Comparison of ENCODE assay signal across 10 cellular contexts in genomic region chr1:197481101-197481500, GRCh38.
DNase-seq lines count a peak whose midpoint lies in the region; ATAC-seq, FAIRE-seq and TF ChIP-seq lines count a peak whose summit lies in the region.
"Had no signal": no experiment of that assay in that cellular context is flagged by ENCODE, and none has a peak within 500 bp of the region (broad histone marks: within the 10 kb centered on the region; RNA-seq: fewer than 3 reads in every experiment).

No MANE protein-coding gene starts in this region.

- DNase-seq in AG10803 (ENCODE audit: low read depth): peak; percentile 18
- DNase-seq in DND-41: peak; percentile 67
- peak; percentile 48 to 64 for DNase-seq in Kasumi-1 (lab: John Stamatoyannopoulos, UW)
- DNase-seq in GM12878 (ENCODE audit: low read depth, low spot score): no peak
- DNase-seq in osteocyte (ENCODE audit: extremely low spot score, unreplicated experiment): no peak
- DNase-seq in NCI-H2081 (lab: John Stamatoyannopoulos, UW): no peak
- no peak for DNase-seq in ecto neural progenitor cell (ENCODE audit: low spot score)
- DNase-seq: OCI-M1, substantia nigra had no signal

- 0 out of 2 replicates have a peak overlapping the region, but pooled peaks have one; percentile 61 for H2AFZ ChIP-seq in DND-41 (ENCODE audit: low read depth, low read length)
- H2AFZ ChIP-seq in GM12878 (ENCODE audit: control insufficient read depth, low read depth, low read length): no peak overlapping the region

- no peaks in the 10 kb centered on the region for H3K36me3 Mint-ChIP-seq in osteocyte (ENCODE audit: unreplicated experiment)

- ATAC-seq in DND-41 (ENCODE audit: insufficient read depth, low read depth) (peak; percentile 99), GM12878 (peak; percentile 70), HG02884 (IDR thresholded peaks at IDR 0.05; ENCODE audit: unreplicated experiment) (no peak)

- peaks cover 9% of the 10 kb centered on the region for H3K27me3 Mint-ChIP-seq in osteocyte (ENCODE audit: unreplicated experiment)

- no peak overlapping the region for H3K4me3 ChIP-seq in AG10803 (ENCODE audit: low read length)
- H3K4me3 ChIP-seq in DND-41 (ENCODE audit: low read depth in 1 of 2, low read length in 2 of 2): no peak overlapping the region; a peak in 1 of 4 replicates
- H3K4me3 ChIP-seq in GM12878: no peak overlapping the region

- H3K9me3 ChIP-seq in DND-41 (ENCODE audit: insufficient read depth, low read length, severe bottlenecking) (no peaks in the 10 kb centered on the region), GM12878 (replicated peaks; ENCODE audit: control insufficient read depth, insufficient read depth, low read length) (no peaks in the 10 kb centered on the region)

- FAIRE-seq in GM12878 (lab: Jason Lieb, UNC): no peak

- in situ Hi-C loops in GM12878 (cut with MboI): no loop called here

- CTCF ChIA-PET in GM12878 (lab: Yijun Ruan, JAX): no interaction called here

- no peak for TF ChIP-seq CTCF in AG10803 (conservative IDR thresholded peaks at IDR 0.05; ENCODE audit: low read length)
- no peak for TF ChIP-seq CTCF in DND-41 (IDR thresholded peaks at IDR 0.05; ENCODE audit: borderline replicate concordance, extremely low read depth, low read length, poor library complexity, severe bottlenecking)
- no peak for TF ChIP-seq CTCF in GM12878 (IDR thresholded peaks at IDR 0.05 in 2 of 3, conservative IDR thresholded peaks at IDR 0.05 in 1 of 3; ENCODE audit: control insufficient read depth in 2 of 3, extremely low read depth in 1 of 3, insufficient read depth in 1 of 3, low read depth in 3 of 3, low read length in 3 of 3)
- no peak for TF ChIP-seq CTCF in osteocyte (IDR thresholded peaks at IDR 0.05)

- no peak for TF ChIP-seq EP300 in GM12878 (IDR thresholded peaks at IDR 0.05; ENCODE audit: borderline replicate concordance in 1 of 2, control insufficient read depth in 1 of 2, low read depth in 2 of 2, low read length in 2 of 2)

- no peaks in the 10 kb centered on the region for H3K79me2 ChIP-seq in DND-41 (ENCODE audit: insufficient read depth, low read length)
- no peaks in the 10 kb centered on the region for H3K79me2 ChIP-seq in GM12878 (ENCODE audit: control insufficient read depth, insufficient read depth, low read length)

- peaks cover 12% of the 10 kb centered on the region for H3K4me1 Mint-ChIP-seq in osteocyte (ENCODE audit: unreplicated experiment)

- intact Hi-C loops in GM12878 (cut with micrococcal nuclease; ENCODE audit: unreplicated experiment): no loop called here

- H3K9ac ChIP-seq in DND-41 (ENCODE audit: low read depth, low read length) (no peak overlapping the region), GM12878 (ENCODE audit: control insufficient read depth, insufficient read depth, low read length) (no peak overlapping the region)

- H3K4me3 Mint-ChIP-seq in osteocyte (ENCODE audit: unreplicated experiment): no peak overlapping the region

- H3K27ac ChIP-seq in DND-41 (ENCODE audit: low read length): peak overlapping the region; percentile 55; the same call in 1 of the 2 replicates
- H3K27ac ChIP-seq in GM12878 (ENCODE audit: control insufficient read depth, insufficient read depth): no peak overlapping the region

- no peaks in the 10 kb centered on the region for H3K9me3 Mint-ChIP-seq in osteocyte (ENCODE audit: unreplicated experiment)

- RAD21 ChIA-PET in GM12878 (lab: Charles Lee; ENCODE audit: unreplicated experiment): no interaction called here

- peak overlapping the region; percentile 46 for H3K4me2 ChIP-seq in DND-41 (ENCODE audit: insufficient read depth, low read length)
- no peak overlapping the region for H3K4me2 ChIP-seq in GM12878 (ENCODE audit: control insufficient read depth, insufficient read depth)

- TF ChIP-seq POLR2A in GM12878 (IDR thresholded peaks at IDR 0.05; ENCODE audit: low read depth, low read length): no peak

- no TSS peak for BruUV-seq in GM12878 (replicated peaks; lab: Mats Ljungman, UMichigan)

- H3K27me3 ChIP-seq in DND-41 (ENCODE audit: insufficient read depth, low read length, poor library complexity) (no peaks in the 10 kb centered on the region), GM12878 (replicated peaks in 1 of 2; ENCODE audit: control insufficient read depth in 2 of 2, insufficient read depth in 2 of 2, low read length in 1 of 2) (no peaks in the 10 kb centered on the region; a peak in 1 of 4 replicates)

- SMC1A ChIA-PET in GM12878 (lab: Charles Lee; ENCODE audit: uncharacterized antibody, unreplicated experiment): no interaction called here

- WGBS in GM12878 (ENCODE audit: insufficient coverage, insufficient replicate concordance, low lambda C conversion rate, missing lambda C conversion rate): 37% methylated on average over 4 of the region's 4 CpGs

- no peaks in the 10 kb centered on the region for H3K36me3 ChIP-seq in DND-41 (ENCODE audit: insufficient read depth, low read length)
- H3K36me3 ChIP-seq in GM12878 (ENCODE audit: control insufficient read depth in 2 of 2, insufficient read depth in 2 of 2, low read length in 1 of 2): no peaks in the 10 kb centered on the region

- H4K20me1 ChIP-seq in DND-41 (ENCODE audit: insufficient read depth, low read length) (no peaks in the 10 kb centered on the region), GM12878 (ENCODE audit: control insufficient read depth, insufficient read depth) (no peaks in the 10 kb centered on the region)

- H3K4me1 ChIP-seq in DND-41 (ENCODE audit: insufficient read depth, low read length) (peaks cover 16% of the 10 kb centered on the region), GM12878 (ENCODE audit: control insufficient read depth, insufficient read depth, low read length) (no peaks in the 10 kb centered on the region)

- no peak for TF ChIP-seq RAD21 in GM12878 (IDR thresholded peaks at IDR 0.05; ENCODE audit: insufficient read depth, low read depth, low read length)

- POLR2A ChIA-PET in GM12878 (lab: Charles Lee): no interaction called here

- no peak overlapping the region for H3K27ac Mint-ChIP-seq in osteocyte (ENCODE audit: unreplicated experiment)

TF ChIP-seq in GM12878, 131 proteins besides CTCF, POLR2A, EP300 and RAD21:
- TF ChIP-seq LARP7 (IDR thresholded peaks at IDR 0.05) (no peak), TCF7 (IDR thresholded peaks at IDR 0.05; ENCODE audit: borderline replicate concordance) (no peak)
- TF ChIP-seq, protein P1, sequence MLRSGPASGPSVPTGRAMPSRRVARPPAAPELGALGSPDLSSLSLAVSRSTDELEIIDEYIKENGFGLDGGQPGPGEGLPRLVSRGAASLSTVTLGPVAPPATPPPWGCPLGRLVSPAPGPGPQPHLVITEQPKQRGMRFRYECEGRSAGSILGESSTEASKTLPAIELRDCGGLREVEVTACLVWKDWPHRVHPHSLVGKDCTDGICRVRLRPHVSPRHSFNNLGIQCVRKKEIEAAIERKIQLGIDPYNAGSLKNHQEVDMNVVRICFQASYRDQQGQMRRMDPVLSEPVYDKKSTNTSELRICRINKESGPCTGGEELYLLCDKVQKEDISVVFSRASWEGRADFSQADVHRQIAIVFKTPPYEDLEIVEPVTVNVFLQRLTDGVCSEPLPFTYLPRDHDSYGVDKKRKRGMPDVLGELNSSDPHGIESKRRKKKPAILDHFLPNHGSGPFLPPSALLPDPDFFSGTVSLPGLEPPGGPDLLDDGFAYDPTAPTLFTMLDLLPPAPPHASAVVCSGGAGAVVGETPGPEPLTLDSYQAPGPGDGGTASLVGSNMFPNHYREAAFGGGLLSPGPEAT (IDR thresholded peaks at IDR 0.05; ENCODE audit: low read depth): no peak
TF ChIP-seq in GM12878: peak in this region for 0.

Comparison
In these comparisons a context has a peak if more than half of its experiments do, and no peak if none do; other contexts are left out.
1. DNase-seq: peak in AG10803 (single experiment), DND-41 (single experiment) and Kasumi-1 (2 of 2); none in GM12878 (single experiment), osteocyte (single experiment), NCI-H2081 (0 of 2) and ecto neural progenitor cell (single experiment).